Comparison of ENCODE assay signal across 26 cellular contexts in genomic region chrX:25858273-25858880, GRCh38.
A peak's percentile ranks its signal among the peaks of the same experiment; 100 is the strongest.
DNase-seq lines count a peak whose midpoint lies in the region; ATAC-seq and TF ChIP-seq lines count a peak whose summit lies in the region.
"Had no signal": no experiment of that assay in that cellular context is flagged by ENCODE, and none has a peak within 500 bp of the region (broad histone marks: within the 10 kb centered on the region; RNA-seq: fewer than 3 reads in every experiment).

No MANE protein-coding gene starts in this region.

- H3K79me2 ChIP-seq in mesendoderm (ENCODE audit: control insufficient read depth, insufficient read depth, low read length): no peaks in the 10 kb centered on the region

- no peak overlapping the region for H4K8ac ChIP-seq in mesendoderm (ENCODE audit: low read depth, low read length)

- H3K56ac ChIP-seq in mesendoderm (ENCODE audit: low read length): no peak overlapping the region

- DNase-seq in Ammon's horn (ENCODE audit: low spot score) (peak; percentile 1), RKO (ENCODE audit: low spot score) (peak; percentile 8), epithelial cell of esophagus (ENCODE audit: low read depth) (peak; percentile 7), mesendoderm (peak; percentile 19), mesothelial cell of epicardium (ENCODE audit: low spot score in 2 of 2, unreplicated experiment in 2 of 2) (no peak), DMS 273 treated with DMSO at 0.1 percent for 48 hours (lab: John Stamatoyannopoulos, UW) (no peak)
- DNase-seq: activated CD4-positive, alpha-beta T cell treated with anti-CD3 and anti-CD28 coated beads, Interleukin-2, amount 50 U/mL, for 48 hours; activated CD4-positive, CD25-positive, alpha-beta regulatory T cell; activated CD8-positive, alpha-beta memory T cell treated with anti-CD3 and anti-CD28 coated beads, Interleukin-2, amount 50 U/mL, for 48 hours; activated effector memory CD4-positive, alpha-beta T cell treated with Interleukin-2 at 50 U/mL for 16 hours; erythroblast; GDM1; H9; KBM-7; left colon; MV-4-11; naive thymus-derived CD4-positive, alpha-beta T cell; NCI-H1694 treated with DMSO at 0.1 percent for 48 hours; NCI-H69; right cardiac atrium; stomach; T-helper 9 cell had no signal

- H3K4me3 ChIP-seq in epithelial cell of esophagus (ENCODE audit: low read length) (no peak overlapping the region), mesendoderm (ENCODE audit: low read length) (no peak overlapping the region)
- H3K4me3 ChIP-seq: stomach had no signal

- no peaks in the 10 kb centered on the region for H3K79me1 ChIP-seq in mesendoderm (ENCODE audit: low read length)

- H3K27ac ChIP-seq in mesendoderm (ENCODE audit: low read depth, low read length): no peak overlapping the region
- H3K27ac ChIP-seq: stomach had no signal

- no peak overlapping the region for H3K23ac ChIP-seq in mesendoderm (ENCODE audit: low read length)

- no peak overlapping the region for H3K9ac ChIP-seq in mesendoderm (ENCODE audit: low read length)

- H4K5ac ChIP-seq in mesendoderm (ENCODE audit: low read length): no peak overlapping the region

- H3K27me3 ChIP-seq in mesendoderm (ENCODE audit: insufficient read depth, low read length, poor library complexity): no peaks in the 10 kb centered on the region
- H3K27me3 ChIP-seq: stomach had no signal

- H3K9me3 Mint-ChIP-seq in mesothelial cell of epicardium: peaks cover 42% of the 10 kb centered on the region
- H3K9me3 Mint-ChIP-seq: type B pancreatic cell had no signal

- no peak overlapping the region for H2AK5ac ChIP-seq in mesendoderm (ENCODE audit: low read length)

- TF ChIP-seq CTCF in epithelial cell of esophagus (IDR thresholded peaks at IDR 0.05; ENCODE audit: insufficient read depth, low read depth, low read length, missing control alignments) (peak; percentile 19), mesothelial cell of epicardium (IDR thresholded peaks at IDR 0.05; ENCODE audit: unreplicated experiment) (no peak)

- H3K4me1 ChIP-seq in mesendoderm (ENCODE audit: control insufficient read depth, low read depth, low read length): no peaks in the 10 kb centered on the region
- H3K4me1 ChIP-seq: stomach had no signal

- H2BK15ac ChIP-seq in mesendoderm (replicated peaks; ENCODE audit: low read depth): no peak overlapping the region

- no peaks in the 10 kb centered on the region for H3K36me3 Mint-ChIP-seq in mesothelial cell of epicardium
- H3K36me3 Mint-ChIP-seq: brain; naive thymus-derived CD4-positive, alpha-beta T cell; type B pancreatic cell had no signal

- no peak overlapping the region for H3K4me3 Mint-ChIP-seq in mesothelial cell of epicardium
- H3K4me3 Mint-ChIP-seq: brain; H9; naive thymus-derived CD4-positive, alpha-beta T cell; type B pancreatic cell had no signal

- H3K36me3 ChIP-seq in mesendoderm (ENCODE audit: control insufficient read depth, insufficient read depth, low read length): no peaks in the 10 kb centered on the region
- H3K36me3 ChIP-seq: stomach had no signal

- H3K18ac ChIP-seq in mesendoderm (ENCODE audit: low read length): no peak overlapping the region

- H3K4me2 ChIP-seq in mesendoderm (ENCODE audit: low read length): no peak overlapping the region

- peaks cover 2% of the 10 kb centered on the region for H3K4me1 Mint-ChIP-seq in mesothelial cell of epicardium
- H3K4me1 Mint-ChIP-seq: brain, H9 had no signal

- WGBS in mesendoderm (ENCODE audit: extremely low coverage, insufficient coverage, low lambda C conversion rate): no CpG with 5 or more reads among the region's 3 CpGs

- H3K27ac Mint-ChIP-seq in mesothelial cell of epicardium: no peak overlapping the region
- H3K27ac Mint-ChIP-seq: H9; naive thymus-derived CD4-positive, alpha-beta T cell; type B pancreatic cell had no signal

- no peak for ATAC-seq in HG03097 (IDR thresholded peaks at IDR 0.05; ENCODE audit: low FRiP score, unreplicated experiment)
- ATAC-seq in HG02884 (IDR thresholded peaks at IDR 0.05; ENCODE audit: unreplicated experiment): no peak
- ATAC-seq: left colon; naive thymus-derived CD4-positive, alpha-beta T cell; right cardiac atrium had no signal

- no peak overlapping the region for H2BK120ac ChIP-seq in mesendoderm (ENCODE audit: low read depth, low read length)

- H3K4ac ChIP-seq in mesendoderm (ENCODE audit: low read depth, low read length): no peak overlapping the region

- H3K27me3 Mint-ChIP-seq in mesothelial cell of epicardium (ENCODE audit: low read depth): peaks cover 4% of the 10 kb centered on the region
- H3K27me3 Mint-ChIP-seq: naive thymus-derived CD4-positive, alpha-beta T cell; type B pancreatic cell had no signal

- H2BK5ac ChIP-seq in mesendoderm (ENCODE audit: low read length): no peak overlapping the region

Comparison
In these comparisons a context has a peak if more than half of its experiments do, and no peak if none do; other contexts are left out.
1. DNase-seq: peak in Ammon's horn (single experiment), RKO (single experiment), epithelial cell of esophagus (single experiment) and mesendoderm (single experiment); none in mesothelial cell of epicardium (0 of 2) and DMS 273 treated with DMSO at 0.1 percent for 48 hours (single experiment).